ENCODE assay signal across 13 cellular contexts in genomic region chr13:41460930-41461329, GRCh38. TPM values are rescaled to one million over a fixed set of nuclear protein-coding genes. Genes with fewer than 3 reads are reported as not detected.
DNase-seq lines count a peak whose midpoint lies in the region; ATAC-seq and TF ChIP-seq lines count a peak whose summit lies in the region.
"Had no signal": no experiment of that assay in that cellular context is flagged by ENCODE, and none has a peak within 500 bp of the region (broad histone marks: within the 10 kb centered on the region; RNA-seq: fewer than 3 reads in every experiment).

No MANE protein-coding gene starts in this region.

- intact Hi-C loops in activated T-helper 1 cell treated with anti-CD3 and anti-CD28 coated beads, Interleukin-12 subunit alpha, Interleukin-12 subunit beta, Interleukin-2, Interleukin-4 antibody, amounts not matched to agents 30 ng/mL and 10 ng/mL and 1 ng/mL, durations not matched to agents 14 hours and 24 hours and 36 hours (cut with micrococcal nuclease), result loop anchor here (5.0 to 10.0 kb wide), 2 partner anchors 454 to 934 kb away; no protein-coding TSS in a partner anchor
- intact Hi-C loops in A673 (cut with micrococcal nuclease; ENCODE audit: unreplicated experiment), result no loop called here

- H3K27ac Mint-ChIP-seq in CD4-positive, CD25-positive, alpha-beta regulatory T cell, result peak overlapping the region; percentile 96 to 99 (median 97)
- H3K27ac Mint-ChIP-seq in activated T-helper 1 cell treated with anti-CD3 and anti-CD28 coated beads, Interleukin-12 subunit alpha, Interleukin-12 subunit beta, Interleukin-2, Interleukin-4 antibody, amounts not matched to agents 30 ng/mL and 10 ng/mL and 1 ng/mL, durations not matched to agents 14 hours and 24 hours and 36 hours, result no peak overlapping the region
- H3K27ac Mint-ChIP-seq: memory B cell, WTC11 had no signal

- POLR2A ChIA-PET in AG04450 (lab: Yijun Ruan, JAX) (interaction anchor here (0.5 to 1.2 kb wide), 2 partner anchors 153 to 185 kb away, joined by 3 to 6 read pairs; no protein-coding TSS in a partner anchor), A673 (lab: Charles Lee; ENCODE audit: low non-redundant PET) (interaction anchor here (0.5 kb wide), 1 partner anchor 661 kb away, joined by 3 read pairs; no protein-coding TSS in a partner anchor)

- H3K27ac ChIP-seq in AG04450 (ENCODE audit: low read depth, low read length) (no peak overlapping the region), A673 (ENCODE audit: low read depth, low read length, poor library complexity, severe bottlenecking) (no peak overlapping the region)
- peak overlapping the region; percentile 94 for H3K27ac ChIP-seq in CD4-positive, CD25-positive, alpha-beta regulatory T cell (ENCODE audit: insufficient read depth, low read length, poor library complexity, severe bottlenecking)
- H3K27ac ChIP-seq: C4-2B had no signal

- H3K4me3 Mint-ChIP-seq in CD4-positive, CD25-positive, alpha-beta regulatory T cell, result peak overlapping the region; percentile 96 to 99 (median 98)
- H3K4me3 Mint-ChIP-seq in activated T-helper 1 cell treated with anti-CD3 and anti-CD28 coated beads, Interleukin-12 subunit alpha, Interleukin-12 subunit beta, Interleukin-2, Interleukin-4 antibody, amounts not matched to agents 30 ng/mL and 10 ng/mL and 1 ng/mL, durations not matched to agents 14 hours and 24 hours and 36 hours, result peak overlapping the region; percentile 95
- H3K4me3 Mint-ChIP-seq: memory B cell, WTC11 had no signal

- H3K4me3 ChIP-seq in AG04450 (ENCODE audit: low read depth, low read length) (peak overlapping the region; percentile 84), A673 (ENCODE audit: low read depth, low read length, poor library complexity, severe bottlenecking) (no peak overlapping the region)
- peak overlapping the region; percentile 94 for H3K4me3 ChIP-seq in CD4-positive, CD25-positive, alpha-beta regulatory T cell (ENCODE audit: low read depth, low read length)

- peaks cover 30% of the 10 kb centered on the region for H3K36me3 ChIP-seq in CD4-positive, CD25-positive, alpha-beta regulatory T cell (ENCODE audit: control insufficient read depth, insufficient read depth, low read length)
- H3K36me3 ChIP-seq in A673 (ENCODE audit: insufficient read depth, low read length, poor library complexity, severe bottlenecking), result no peaks in the 10 kb centered on the region

- TF ChIP-seq CTCF in AG04450 (IDR thresholded peaks at IDR 0.05; ENCODE audit: low read depth, low read length) (no peak), A673 (conservative IDR thresholded peaks at IDR 0.05; ENCODE audit: low read depth, low read length) (no peak)

- H3K9me3 ChIP-seq in AG04450 (ENCODE audit: control insufficient read depth, insufficient read depth, low read length), result peaks cover 4% of the 10 kb centered on the region; the same call in 1 of the 2 replicates
- H3K9me3 ChIP-seq in CD4-positive, CD25-positive, alpha-beta regulatory T cell (ENCODE audit: control insufficient read depth in 2 of 2, low read length in 2 of 2), result no peaks in the 10 kb centered on the region
- no peaks in the 10 kb centered on the region for H3K9me3 ChIP-seq in A673 (ENCODE audit: low read depth, low read length, poor library complexity, severe bottlenecking)

- peaks cover 59% of the 10 kb centered on the region for H3K36me3 Mint-ChIP-seq in CD4-positive, CD25-positive, alpha-beta regulatory T cell
- peaks cover 52% of the 10 kb centered on the region for H3K36me3 Mint-ChIP-seq in activated T-helper 1 cell treated with anti-CD3 and anti-CD28 coated beads, Interleukin-12 subunit alpha, Interleukin-12 subunit beta, Interleukin-2, Interleukin-4 antibody, amounts not matched to agents 30 ng/mL and 10 ng/mL and 1 ng/mL, durations not matched to agents 14 hours and 24 hours and 36 hours (ENCODE audit: low read depth)
- H3K36me3 Mint-ChIP-seq: memory B cell, WTC11 had no signal

- CTCF ChIA-PET in AG04450 (lab: Charles Lee) (interaction anchor here (0.9 to 4.3 kb wide), 3 partner anchors 42 to 190 kb away, joined by 3 to 93 read pairs (median 5); no protein-coding TSS in a partner anchor), A673 (lab: Charles Lee) (no interaction called here)

- peaks cover 47 to 78% (median 57%) of the 10 kb centered on the region in 4 donors for H3K4me1 Mint-ChIP-seq in CD4-positive, CD25-positive, alpha-beta regulatory T cell
- H3K4me1 Mint-ChIP-seq in activated T-helper 1 cell treated with anti-CD3 and anti-CD28 coated beads, Interleukin-12 subunit alpha, Interleukin-12 subunit beta, Interleukin-2, Interleukin-4 antibody, amounts not matched to agents 30 ng/mL and 10 ng/mL and 1 ng/mL, durations not matched to agents 14 hours and 24 hours and 36 hours (ENCODE audit: low read depth), result peaks cover 81% of the 10 kb centered on the region

- H3K27me3 ChIP-seq in AG04450 (ENCODE audit: control insufficient read depth, insufficient read depth, low read length), result peaks cover 12% of the 10 kb centered on the region
- no peaks in the 10 kb centered on the region for H3K27me3 ChIP-seq in CD4-positive, CD25-positive, alpha-beta regulatory T cell (ENCODE audit: control insufficient read depth, insufficient read depth, low read length)
- peaks cover 42% of the 10 kb centered on the region for H3K27me3 ChIP-seq in A673 (replicated peaks; ENCODE audit: insufficient read depth, low read depth, low read length, poor library complexity)

- H3K27me3 Mint-ChIP-seq in CD4-positive, CD25-positive, alpha-beta regulatory T cell, result peaks cover 13% of the 10 kb centered on the region
- peaks cover 8% of the 10 kb centered on the region for H3K27me3 Mint-ChIP-seq in activated T-helper 1 cell treated with anti-CD3 and anti-CD28 coated beads, Interleukin-12 subunit alpha, Interleukin-12 subunit beta, Interleukin-2, Interleukin-4 antibody, amounts not matched to agents 30 ng/mL and 10 ng/mL and 1 ng/mL, durations not matched to agents 14 hours and 24 hours and 36 hours (ENCODE audit: insufficient read depth)

- no peak for ATAC-seq in CD4-positive, CD25-positive, alpha-beta regulatory T cell (ENCODE audit: low read depth in 2 of 2)
- ATAC-seq in GM18907 (IDR thresholded peaks at IDR 0.05; ENCODE audit: unreplicated experiment), result no peak
- ATAC-seq: WTC11 had no signal

- H3K4me1 ChIP-seq in CD4-positive, CD25-positive, alpha-beta regulatory T cell (ENCODE audit: control insufficient read depth, insufficient read depth, low read length, poor library complexity, severe bottlenecking), result peaks cover 73% of the 10 kb centered on the region
- H3K4me1 ChIP-seq in A673 (ENCODE audit: insufficient read depth, low read length, poor library complexity, severe bottlenecking), result peaks cover 4% of the 10 kb centered on the region

- BruUV-seq in A673 (replicated peaks; lab: Mats Ljungman, UMichigan), result no TSS peak

- DNase-seq in AG04450 (ENCODE audit: low read depth, low spot score) (no peak), medulla oblongata (ENCODE audit: extremely low spot score) (peak; percentile 20), A673 (ENCODE audit: low spot score) (no peak), NCI-H128 (lab: John Stamatoyannopoulos, UW; ENCODE audit: unreplicated experiment) (no peak)
- DNase-seq in CD4-positive, CD25-positive, alpha-beta regulatory T cell, result peak in 1 of 3 donors; percentile 6
- no peak for DNase-seq in activated T-helper 1 cell treated with anti-CD3 and anti-CD28 coated beads, Interleukin-12 subunit alpha, Interleukin-12 subunit beta, Interleukin-2, Interleukin-4 antibody, amounts not matched to agents 30 ng/mL and 10 ng/mL and 1 ng/mL, durations not matched to agents 14 hours and 24 hours and 36 hours (ENCODE audit: low spot score)
- DNase-seq: NCI-H1436, nucleus accumbens, small intestine had no signal

- H3K9me3 Mint-ChIP-seq in CD4-positive, CD25-positive, alpha-beta regulatory T cell, result peaks cover 0 to 4% (median 0%) of the 10 kb centered on the region in 7 donors
- H3K9me3 Mint-ChIP-seq in activated T-helper 1 cell treated with anti-CD3 and anti-CD28 coated beads, Interleukin-12 subunit alpha, Interleukin-12 subunit beta, Interleukin-2, Interleukin-4 antibody, amounts not matched to agents 30 ng/mL and 10 ng/mL and 1 ng/mL, durations not matched to agents 14 hours and 24 hours and 36 hours, result no peaks in the 10 kb centered on the region
- H3K9me3 Mint-ChIP-seq: memory B cell, WTC11 had no signal

RNA-seq across cellular contexts. Expression of gene RGCC, which starts 3.6 kb away (rescaled TPM):
- polyA plus RNA-seq in AG04450 (2011; rRNA removed), result 141 TPM in 2 replicates
- polyA minus RNA-seq in AG04450 (2011; rRNA and poly(A)+ RNA removed), result 32.8 and 38.8 TPM in 2 replicates
- 370 TPM for total RNA-seq in CD4-positive, CD25-positive, alpha-beta regulatory T cell
- polyA plus RNA-seq in CD4-positive, CD25-positive, alpha-beta regulatory T cell, result 100 to 1,000 TPM; 101 to 179 (median 128) TPM
- total RNA-seq in activated T-helper 1 cell treated with anti-CD3 and anti-CD28 coated beads, Interleukin-12 subunit alpha, Interleukin-12 subunit beta, Interleukin-2, Interleukin-4 antibody, amounts not matched to agents 30 ng/mL and 10 ng/mL and 1 ng/mL, durations not matched to agents 14 hours and 24 hours and 36 hours, result 135 and 139 TPM in 2 replicates
- not detected in 2 replicates for total RNA-seq in A673 (2021)

Comparison
In these comparisons a context has a peak if more than half of its experiments do, and no peak if none do; other contexts are left out.
1. RNA of gene RGCC, which starts 3.6 kb away (total RNA-seq): 370 TPM in CD4-positive, CD25-positive, alpha-beta regulatory T cell (single experiment) and 135 to 139 TPM in activated T-helper 1 cell treated with anti-CD3 and anti-CD28 coated beads, Interleukin-12 subunit alpha, Interleukin-12 subunit beta, Interleukin-2, Interleukin-4 antibody, amounts not matched to agents 30 ng/mL and 10 ng/mL and 1 ng/mL, durations not matched to agents 14 hours and 24 hours and 36 hours; not detected in A673; every median in the first group is over 100 times any median in the second.